1 cellular context compared by ENCODE assay signal in the genomic region with DNA sequence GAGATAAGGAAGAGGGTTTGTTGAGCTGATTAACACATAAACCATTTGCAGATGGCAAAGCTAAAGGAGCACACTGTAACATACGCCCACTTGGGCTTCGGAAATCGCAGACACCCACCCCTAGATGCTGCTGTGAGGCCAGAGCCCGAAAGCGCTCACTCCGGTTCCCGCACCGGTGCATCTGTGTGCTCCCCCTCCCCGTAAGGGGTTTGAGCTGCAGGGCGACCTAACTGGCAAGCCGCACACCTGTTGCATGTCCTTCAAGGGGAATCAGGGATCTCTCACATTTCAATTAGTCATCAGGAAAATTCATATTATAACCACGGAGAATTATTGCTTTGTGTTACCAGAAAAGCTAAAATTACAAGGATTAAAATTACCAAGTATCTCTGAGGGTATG.
TF ChIP-seq lines count a peak whose summit lies in the region.

No MANE protein-coding gene starts in this region.

TF ChIP-seq in WTC11, 78 proteins besides CTCF, POLR2A, EP300 and RAD21 (continued from another document):
- TF ChIP-seq, protein P1, sequence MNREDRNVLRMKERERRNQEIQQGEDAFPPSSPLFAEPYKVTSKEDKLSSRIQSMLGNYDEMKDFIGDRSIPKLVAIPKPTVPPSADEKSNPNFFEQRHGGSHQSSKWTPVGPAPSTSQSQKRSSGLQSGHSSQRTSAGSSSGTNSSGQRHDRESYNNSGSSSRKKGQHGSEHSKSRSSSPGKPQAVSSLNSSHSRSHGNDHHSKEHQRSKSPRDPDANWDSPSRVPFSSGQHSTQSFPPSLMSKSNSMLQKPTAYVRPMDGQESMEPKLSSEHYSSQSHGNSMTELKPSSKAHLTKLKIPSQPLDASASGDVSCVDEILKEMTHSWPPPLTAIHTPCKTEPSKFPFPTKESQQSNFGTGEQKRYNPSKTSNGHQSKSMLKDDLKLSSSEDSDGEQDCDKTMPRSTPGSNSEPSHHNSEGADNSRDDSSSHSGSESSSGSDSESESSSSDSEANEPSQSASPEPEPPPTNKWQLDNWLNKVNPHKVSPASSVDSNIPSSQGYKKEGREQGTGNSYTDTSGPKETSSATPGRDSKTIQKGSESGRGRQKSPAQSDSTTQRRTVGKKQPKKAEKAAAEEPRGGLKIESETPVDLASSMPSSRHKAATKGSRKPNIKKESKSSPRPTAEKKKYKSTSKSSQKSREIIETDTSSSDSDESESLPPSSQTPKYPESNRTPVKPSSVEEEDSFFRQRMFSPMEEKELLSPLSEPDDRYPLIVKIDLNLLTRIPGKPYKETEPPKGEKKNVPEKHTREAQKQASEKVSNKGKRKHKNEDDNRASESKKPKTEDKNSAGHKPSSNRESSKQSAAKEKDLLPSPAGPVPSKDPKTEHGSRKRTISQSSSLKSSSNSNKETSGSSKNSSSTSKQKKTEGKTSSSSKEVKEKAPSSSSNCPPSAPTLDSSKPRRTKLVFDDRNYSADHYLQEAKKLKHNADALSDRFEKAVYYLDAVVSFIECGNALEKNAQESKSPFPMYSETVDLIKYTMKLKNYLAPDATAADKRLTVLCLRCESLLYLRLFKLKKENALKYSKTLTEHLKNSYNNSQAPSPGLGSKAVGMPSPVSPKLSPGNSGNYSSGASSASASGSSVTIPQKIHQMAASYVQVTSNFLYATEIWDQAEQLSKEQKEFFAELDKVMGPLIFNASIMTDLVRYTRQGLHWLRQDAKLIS (CRISPR knock-in tag; IDR thresholded peaks at IDR 0.05; ENCODE audit: borderline replicate concordance): no peak
- no peak for TF ChIP-seq OVOL2 (CRISPR knock-in tag; IDR thresholded peaks at IDR 0.05; ENCODE audit: borderline replicate concordance)
- TF ChIP-seq ZNF219 (CRISPR knock-in tag; IDR thresholded peaks at IDR 0.05; ENCODE audit: borderline replicate concordance): no peak
- TF ChIP-seq, protein P2, sequence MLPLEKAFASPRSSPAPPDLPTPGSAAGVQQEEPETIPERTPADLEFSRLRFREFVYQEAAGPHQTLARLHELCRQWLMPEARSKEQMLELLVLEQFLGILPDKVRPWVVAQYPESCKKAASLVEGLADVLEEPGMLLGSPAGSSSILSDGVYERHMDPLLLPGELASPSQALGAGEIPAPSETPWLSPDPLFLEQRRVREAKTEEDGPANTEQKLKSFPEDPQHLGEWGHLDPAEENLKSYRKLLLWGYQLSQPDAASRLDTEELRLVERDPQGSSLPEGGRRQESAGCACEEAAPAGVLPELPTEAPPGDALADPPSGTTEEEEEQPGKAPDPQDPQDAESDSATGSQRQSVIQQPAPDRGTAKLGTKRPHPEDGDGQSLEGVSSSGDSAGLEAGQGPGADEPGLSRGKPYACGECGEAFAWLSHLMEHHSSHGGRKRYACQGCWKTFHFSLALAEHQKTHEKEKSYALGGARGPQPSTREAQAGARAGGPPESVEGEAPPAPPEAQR (CRISPR knock-in tag; IDR thresholded peaks at IDR 0.05): no peak
- no peak for TF ChIP-seq ZBTB21 (CRISPR knock-in tag; IDR thresholded peaks at IDR 0.05; ENCODE audit: borderline replicate concordance)
